ENCODE assay signal across 12 cellular contexts in the genomic region with DNA sequence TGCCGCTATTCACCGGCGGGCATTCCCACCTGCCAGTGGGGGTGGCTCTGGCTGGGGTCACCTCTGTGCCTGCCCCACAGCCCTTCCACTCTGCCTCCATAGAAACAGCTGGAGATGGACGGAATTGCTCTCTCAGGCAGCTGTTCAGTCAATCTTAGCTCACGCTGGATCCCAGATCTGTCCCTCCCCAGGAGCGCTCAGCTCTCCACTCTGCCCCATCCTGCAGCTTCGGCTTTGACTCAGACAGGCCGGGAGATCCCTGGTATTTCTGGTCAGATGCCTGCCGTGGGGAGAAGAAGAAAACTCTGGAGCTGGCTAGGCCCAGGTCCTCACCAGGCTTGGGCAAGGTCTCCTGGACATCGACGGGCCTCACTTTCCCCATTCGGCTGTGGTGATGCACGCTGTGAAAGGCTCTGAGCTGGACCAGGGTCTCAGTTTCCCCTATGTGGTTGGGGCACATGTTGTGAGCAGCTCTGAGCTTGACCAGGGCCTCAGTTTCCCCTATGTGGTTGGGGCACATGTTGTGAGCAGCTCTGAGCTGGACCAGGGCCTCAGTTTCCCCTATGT. TPM values are rescaled to one million over a fixed set of nuclear protein-coding genes. Genes with fewer than 3 reads are reported as not detected.
DNase-seq lines count a peak whose midpoint lies in the region; ATAC-seq and TF ChIP-seq lines count a peak whose summit lies in the region.
"Had no signal": no experiment of that assay in that cellular context is flagged by ENCODE, and none has a peak within 500 bp of the region (broad histone marks: within the 10 kb centered on the region; RNA-seq: fewer than 3 reads in every experiment).

No MANE protein-coding gene starts in this region.

- no peaks in the 10 kb centered on the region for H3K9me3 Mint-ChIP-seq in dendritic cell treated with granulocyte-macrophage colony-stimulating factor and Interleukin-4, amounts not matched to agents 40 ng/mL and 50 ng/mL, for 4 days
- H3K9me3 Mint-ChIP-seq in H9 (peaks cover 0 to 4% of the 10 kb centered on the region in 2 experiments; a peak in 2 of 5 replicates), WTC11 (no peaks in the 10 kb centered on the region)
- H3K9me3 Mint-ChIP-seq: CD4-positive, CD25-positive, alpha-beta regulatory T cell had no signal

- H3K18ac ChIP-seq in H9 (ENCODE audit: insufficient read length, low read depth, low read length), result no peak overlapping the region

- H3K27me3 Mint-ChIP-seq in dendritic cell treated with granulocyte-macrophage colony-stimulating factor and Interleukin-4, amounts not matched to agents 40 ng/mL and 50 ng/mL, for 4 days, result peaks cover 77% of the 10 kb centered on the region
- H3K27me3 Mint-ChIP-seq in H9 (ENCODE audit: low read depth), result peaks cover 64% of the 10 kb centered on the region
- H3K27me3 Mint-ChIP-seq in WTC11 (ENCODE audit: low read depth), result peaks cover 39% of the 10 kb centered on the region

- no peak overlapping the region for H4K5ac ChIP-seq in H9 (ENCODE audit: insufficient read length, low read depth, low read length)

- no peak overlapping the region for H2BK5ac ChIP-seq in H9 (ENCODE audit: insufficient read length, low read length)

- H2AFZ ChIP-seq in H9 (ENCODE audit: low read length), result no peak overlapping the region

- no peak overlapping the region for H4K8ac ChIP-seq in H9 (replicated peaks; ENCODE audit: insufficient read length, low read depth, low read length)

- H2BK120ac ChIP-seq in H9 (ENCODE audit: low read depth, low read length, poor library complexity, severe bottlenecking), result no peak overlapping the region

- no peak overlapping the region for H3K27ac Mint-ChIP-seq in dendritic cell treated with granulocyte-macrophage colony-stimulating factor and Interleukin-4, amounts not matched to agents 40 ng/mL and 50 ng/mL, for 4 days
- H3K27ac Mint-ChIP-seq in H9 (no peak overlapping the region), WTC11 (no peak overlapping the region)
- H3K27ac Mint-ChIP-seq: CD4-positive, CD25-positive, alpha-beta regulatory T cell had no signal

- H3K79me1 ChIP-seq in H9 (ENCODE audit: insufficient read depth, low read depth, low read length, poor library complexity, severe bottlenecking), result no peaks in the 10 kb centered on the region

- no peak overlapping the region for H2BK12ac ChIP-seq in H9 (ENCODE audit: insufficient read length, low read depth, low read length)

- H2AK5ac ChIP-seq in H9 (ENCODE audit: insufficient read length, low read length), result no peak overlapping the region

- H3K27me3 ChIP-seq in right cardiac atrium (ENCODE audit: control insufficient read depth, insufficient read depth), result no peaks in the 10 kb centered on the region
- H3K27me3 ChIP-seq in heart right ventricle, result peaks cover 18 to 94% (median 90%) of the 10 kb centered on the region in 7 donors
- peaks cover 17% of the 10 kb centered on the region; the same call in 1 of the 2 replicates for H3K27me3 ChIP-seq in H9 (ENCODE audit: insufficient read depth, low read length)

- H3K36me3 ChIP-seq in heart right ventricle, result no peaks in the 10 kb centered on the region

- H3K14ac ChIP-seq in H9 (ENCODE audit: insufficient read depth, low read length), result no peak overlapping the region

- no peak overlapping the region for H3K23ac ChIP-seq in H9 (ENCODE audit: insufficient read length, low read depth, low read length)

- H3K4me3 Mint-ChIP-seq in dendritic cell treated with granulocyte-macrophage colony-stimulating factor and Interleukin-4, amounts not matched to agents 40 ng/mL and 50 ng/mL, for 4 days, result peak overlapping the region; percentile 13
- no peak overlapping the region for H3K4me3 Mint-ChIP-seq in H9
- H3K4me3 Mint-ChIP-seq in WTC11, result no peak overlapping the region
- H3K4me3 Mint-ChIP-seq: CD4-positive, CD25-positive, alpha-beta regulatory T cell had no signal

- intact Hi-C loops in right cardiac atrium (cut with DNase I) (no loop called here), heart right ventricle (cut with DNase I) (no loop called here), posterior vena cava (cut with DNase I) (no loop called here)
- intact Hi-C loops in dendritic cell treated with granulocyte-macrophage colony-stimulating factor and Interleukin-4, amounts not matched to agents 40 ng/mL and 50 ng/mL, for 4 days (cut with micrococcal nuclease), result loop anchor here (5.0 kb wide), 1 partner anchor 60 kb away; no protein-coding TSS in a partner anchor

- H3K4me1 Mint-ChIP-seq in dendritic cell treated with granulocyte-macrophage colony-stimulating factor and Interleukin-4, amounts not matched to agents 40 ng/mL and 50 ng/mL, for 4 days (ENCODE audit: low read depth), result peaks cover 32% of the 10 kb centered on the region
- peaks cover 5 to 11% of the 10 kb centered on the region in 2 experiments; a peak in 3 of 4 replicates for H3K4me1 Mint-ChIP-seq in H9
- no peaks in the 10 kb centered on the region for H3K4me1 Mint-ChIP-seq in WTC11

- no peak overlapping the region for H3K4me2 ChIP-seq in H9 (ENCODE audit: insufficient read depth, insufficient read length, low read length)

- no peak overlapping the region for H4K91ac ChIP-seq in H9 (ENCODE audit: insufficient read length, low read depth, low read length)

- H2BK20ac ChIP-seq in H9 (ENCODE audit: low read depth, low read length, poor library complexity, severe bottlenecking), result no peak overlapping the region

- no peak overlapping the region for H3K56ac ChIP-seq in H9 (ENCODE audit: insufficient read length, low read depth, low read length)

- TF ChIP-seq CTCF in heart right ventricle (IDR thresholded peaks at IDR 0.05), result no peak
- TF ChIP-seq CTCF in H9 (conservative IDR thresholded peaks at IDR 0.05), result no peak
- TF ChIP-seq CTCF in WTC11 (IDR thresholded peaks at IDR 0.05), result no peak

- ATAC-seq in right cardiac atrium (no peak), heart right ventricle (no peak), WTC11 (no peak)
- ATAC-seq: Panc1 had no signal

- no peaks in the 10 kb centered on the region for H3K79me2 ChIP-seq in H9 (ENCODE audit: insufficient read depth, low read length)

- WGBS in right cardiac atrium, result 86% methylated on average over 13 of the region's 13 CpGs
- 84 to 86% methylated on average over 10 to 13 of the region's 13 CpGs for WGBS in heart right ventricle, 2 donors
- no CpG with 5 or more reads among the region's 13 CpGs for WGBS in H9 (ENCODE audit: extremely low coverage, insufficient read length, low lambda C conversion rate)

- DNase-seq in right cardiac atrium, result peak; percentile 3 to 14 (median 3)
- DNase-seq in heart right ventricle, result no peak
- DNase-seq in posterior vena cava (ENCODE audit: low spot score), result peak; percentile 55
- DNase-seq in H9, result no peak
- DNase-seq in WTC11 (ENCODE audit: low spot score), result no peak
- DNase-seq in stimulated activated CD4-positive, alpha-beta T cell treated with anti-CD3 and anti-CD28 coated beads, Interleukin-1b, Interleukin-23, amount 100 ng/mL, for 48 hours, result no peak
- DNase-seq: CD4-positive, CD25-positive, alpha-beta regulatory T cell; NCI-H2029 treated with DMSO at 0.1 percent for 48 hours; NCI-H524 treated with DMSO at 0.1 percent for 48 hours; NCI-H82 had no signal

- no peak overlapping the region for H3T11ph ChIP-seq in H9 (ENCODE audit: low read length)

- POLR2A ChIA-PET in WTC11 (lab: Charles Lee), result no interaction called here

- H3K4me3 ChIP-seq in right cardiac atrium (ENCODE audit: low read length) (no peak overlapping the region), heart right ventricle (no peak overlapping the region)

- CTCF ChIA-PET in WTC11 (lab: Charles Lee), result interaction anchor here (1.1 to 1.2 kb wide), 2 partner anchors 26 to 81 kb away, joined by 3 read pairs; no protein-coding TSS in a partner anchor

- no peaks in the 10 kb centered on the region for H3K23me2 ChIP-seq in H9 (ENCODE audit: insufficient read length, low read depth, low read length, poor library complexity, severe bottlenecking)

- no peaks in the 10 kb centered on the region for H3K36me3 Mint-ChIP-seq in dendritic cell treated with granulocyte-macrophage colony-stimulating factor and Interleukin-4, amounts not matched to agents 40 ng/mL and 50 ng/mL, for 4 days (ENCODE audit: low read depth)
- H3K36me3 Mint-ChIP-seq in H9 (ENCODE audit: insufficient read depth in 1 of 3, low read depth in 3 of 3) (no peaks in the 10 kb centered on the region), WTC11 (no peaks in the 10 kb centered on the region)
- H3K36me3 Mint-ChIP-seq: CD4-positive, CD25-positive, alpha-beta regulatory T cell had no signal

- H3K27ac ChIP-seq in right cardiac atrium (ENCODE audit: low read length) (no peak overlapping the region), heart right ventricle (no peak overlapping the region), H9 (ENCODE audit: insufficient read length, low read depth, low read length) (no peak overlapping the region)

- no peaks in the 10 kb centered on the region for H3K4me1 ChIP-seq in right cardiac atrium (ENCODE audit: control insufficient read depth, insufficient read depth, low read length)
- peaks cover 0 to 29% (median 0%) of the 10 kb centered on the region in 9 donors for H3K4me1 ChIP-seq in heart right ventricle
- H3K4me1 ChIP-seq in H9 (ENCODE audit: insufficient read depth, low read length), result no peaks in the 10 kb centered on the region

- H3K4ac ChIP-seq in H9 (ENCODE audit: low read depth, low read length), result no peak overlapping the region

- H3K9ac ChIP-seq in H9 (ENCODE audit: extremely low read depth, insufficient read length, low read length), result no peak overlapping the region

- H3K9me3 ChIP-seq in right cardiac atrium (ENCODE audit: control insufficient read depth, low read length) (no peaks in the 10 kb centered on the region), heart right ventricle (no peaks in the 10 kb centered on the region), H9 (ENCODE audit: control insufficient read depth, low read depth, low read length) (no peaks in the 10 kb centered on the region)

- peaks cover 3% of the 10 kb centered on the region for H4K20me1 ChIP-seq in H9 (ENCODE audit: control insufficient read depth, insufficient read depth, insufficient read length)

- H2BK15ac ChIP-seq in H9 (ENCODE audit: low read depth, low read length), result no peak overlapping the region

RNA-seq across cellular contexts. Expression of gene SLC9A3, which starts 7.6 kb away (rescaled TPM):
- 1 to 10 TPM in 2 of 4 donors, under 1 TPM in 2; 0.94 to 1.1 (median 0.99) TPM for total RNA-seq in right cardiac atrium
- polyA plus RNA-seq in right cardiac atrium, result 1.1 TPM
- total RNA-seq in heart right ventricle, result 1 to 10 TPM in 7 of 10 donors, under 1 TPM in 3; 0.53 to 1.5 (median 1.1) TPM
- under 1 TPM; 0.59 to 0.64 TPM for polyA plus RNA-seq in heart right ventricle
- total RNA-seq in posterior vena cava, result under 1 TPM; 0.69 to 0.71 TPM
- 0.75 and 0.85 TPM in 2 replicates for total RNA-seq in H9 (2021)
- total RNA-seq in WTC11 (2021), result 1.2 to 1.7 TPM (median 1.6 TPM) in 3 replicates

Comparison
In these comparisons a context has a peak if more than half of its experiments do, and no peak if none do; other contexts are left out.
1. DNase-seq: peak in right cardiac atrium (3 of 3) and posterior vena cava (single experiment); none in heart right ventricle (0 of 2), H9 (single experiment), WTC11 (single experiment) and stimulated activated CD4-positive, alpha-beta T cell treated with anti-CD3 and anti-CD28 coated beads, Interleukin-1b, Interleukin-23, amount 100 ng/mL, for 48 hours (single experiment).